In genomic region chr2:31998731-31999383, GRCh38 we compare ENCODE assay signal across 1 cellular context.
TF ChIP-seq lines count a peak whose summit lies in the region.

No MANE protein-coding gene starts in this region.

TF ChIP-seq in WTC11, 78 proteins besides CTCF, POLR2A, EP300 and RAD21 (continued from another document):
- TF ChIP-seq, protein P1, sequence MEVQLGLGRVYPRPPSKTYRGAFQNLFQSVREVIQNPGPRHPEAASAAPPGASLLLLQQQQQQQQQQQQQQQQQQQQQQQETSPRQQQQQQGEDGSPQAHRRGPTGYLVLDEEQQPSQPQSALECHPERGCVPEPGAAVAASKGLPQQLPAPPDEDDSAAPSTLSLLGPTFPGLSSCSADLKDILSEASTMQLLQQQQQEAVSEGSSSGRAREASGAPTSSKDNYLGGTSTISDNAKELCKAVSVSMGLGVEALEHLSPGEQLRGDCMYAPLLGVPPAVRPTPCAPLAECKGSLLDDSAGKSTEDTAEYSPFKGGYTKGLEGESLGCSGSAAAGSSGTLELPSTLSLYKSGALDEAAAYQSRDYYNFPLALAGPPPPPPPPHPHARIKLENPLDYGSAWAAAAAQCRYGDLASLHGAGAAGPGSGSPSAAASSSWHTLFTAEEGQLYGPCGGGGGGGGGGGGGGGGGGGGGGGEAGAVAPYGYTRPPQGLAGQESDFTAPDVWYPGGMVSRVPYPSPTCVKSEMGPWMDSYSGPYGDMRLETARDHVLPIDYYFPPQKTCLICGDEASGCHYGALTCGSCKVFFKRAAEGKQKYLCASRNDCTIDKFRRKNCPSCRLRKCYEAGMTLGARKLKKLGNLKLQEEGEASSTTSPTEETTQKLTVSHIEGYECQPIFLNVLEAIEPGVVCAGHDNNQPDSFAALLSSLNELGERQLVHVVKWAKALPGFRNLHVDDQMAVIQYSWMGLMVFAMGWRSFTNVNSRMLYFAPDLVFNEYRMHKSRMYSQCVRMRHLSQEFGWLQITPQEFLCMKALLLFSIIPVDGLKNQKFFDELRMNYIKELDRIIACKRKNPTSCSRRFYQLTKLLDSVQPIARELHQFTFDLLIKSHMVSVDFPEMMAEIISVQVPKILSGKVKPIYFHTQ (CRISPR knock-in tag; IDR thresholded peaks at IDR 0.05), result no peak
- TF ChIP-seq ZNF219 (CRISPR knock-in tag; IDR thresholded peaks at IDR 0.05; ENCODE audit: borderline replicate concordance) (no peak), PRDM15 (CRISPR knock-in tag; IDR thresholded peaks at IDR 0.05) (no peak), ZBTB43 (CRISPR knock-in tag; IDR thresholded peaks at IDR 0.05) (no peak), JAZF1 (CRISPR knock-in tag; IDR thresholded peaks at IDR 0.05) (no peak), ZNF423 (CRISPR knock-in tag; IDR thresholded peaks at IDR 0.05) (no peak), ESRRA (CRISPR knock-in tag; IDR thresholded peaks at IDR 0.05; ENCODE audit: borderline replicate concordance) (no peak), GRHL2 (CRISPR knock-in tag; IDR thresholded peaks at IDR 0.05; ENCODE audit: insufficient replicate concordance, severe bottlenecking) (no peak), ZNF396 (CRISPR knock-in tag; IDR thresholded peaks at IDR 0.05; ENCODE audit: borderline replicate concordance) (no peak), ATF3 (CRISPR knock-in tag; conservative IDR thresholded peaks at IDR 0.05) (no peak)
- TF ChIP-seq, protein P2, sequence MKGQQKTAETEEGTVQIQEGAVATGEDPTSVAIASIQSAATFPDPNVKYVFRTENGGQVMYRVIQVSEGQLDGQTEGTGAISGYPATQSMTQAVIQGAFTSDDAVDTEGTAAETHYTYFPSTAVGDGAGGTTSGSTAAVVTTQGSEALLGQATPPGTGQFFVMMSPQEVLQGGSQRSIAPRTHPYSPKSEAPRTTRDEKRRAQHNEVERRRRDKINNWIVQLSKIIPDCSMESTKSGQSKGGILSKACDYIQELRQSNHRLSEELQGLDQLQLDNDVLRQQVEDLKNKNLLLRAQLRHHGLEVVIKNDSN (CRISPR knock-in tag; IDR thresholded peaks at IDR 0.05), result no peak
- TF ChIP-seq, protein P3, sequence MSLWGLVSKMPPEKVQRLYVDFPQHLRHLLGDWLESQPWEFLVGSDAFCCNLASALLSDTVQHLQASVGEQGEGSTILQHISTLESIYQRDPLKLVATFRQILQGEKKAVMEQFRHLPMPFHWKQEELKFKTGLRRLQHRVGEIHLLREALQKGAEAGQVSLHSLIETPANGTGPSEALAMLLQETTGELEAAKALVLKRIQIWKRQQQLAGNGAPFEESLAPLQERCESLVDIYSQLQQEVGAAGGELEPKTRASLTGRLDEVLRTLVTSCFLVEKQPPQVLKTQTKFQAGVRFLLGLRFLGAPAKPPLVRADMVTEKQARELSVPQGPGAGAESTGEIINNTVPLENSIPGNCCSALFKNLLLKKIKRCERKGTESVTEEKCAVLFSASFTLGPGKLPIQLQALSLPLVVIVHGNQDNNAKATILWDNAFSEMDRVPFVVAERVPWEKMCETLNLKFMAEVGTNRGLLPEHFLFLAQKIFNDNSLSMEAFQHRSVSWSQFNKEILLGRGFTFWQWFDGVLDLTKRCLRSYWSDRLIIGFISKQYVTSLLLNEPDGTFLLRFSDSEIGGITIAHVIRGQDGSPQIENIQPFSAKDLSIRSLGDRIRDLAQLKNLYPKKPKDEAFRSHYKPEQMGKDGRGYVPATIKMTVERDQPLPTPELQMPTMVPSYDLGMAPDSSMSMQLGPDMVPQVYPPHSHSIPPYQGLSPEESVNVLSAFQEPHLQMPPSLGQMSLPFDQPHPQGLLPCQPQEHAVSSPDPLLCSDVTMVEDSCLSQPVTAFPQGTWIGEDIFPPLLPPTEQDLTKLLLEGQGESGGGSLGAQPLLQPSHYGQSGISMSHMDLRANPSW (CRISPR knock-in tag; conservative IDR thresholded peaks at IDR 0.05; ENCODE audit: low read depth), result no peak
- TF ChIP-seq, protein P4, sequence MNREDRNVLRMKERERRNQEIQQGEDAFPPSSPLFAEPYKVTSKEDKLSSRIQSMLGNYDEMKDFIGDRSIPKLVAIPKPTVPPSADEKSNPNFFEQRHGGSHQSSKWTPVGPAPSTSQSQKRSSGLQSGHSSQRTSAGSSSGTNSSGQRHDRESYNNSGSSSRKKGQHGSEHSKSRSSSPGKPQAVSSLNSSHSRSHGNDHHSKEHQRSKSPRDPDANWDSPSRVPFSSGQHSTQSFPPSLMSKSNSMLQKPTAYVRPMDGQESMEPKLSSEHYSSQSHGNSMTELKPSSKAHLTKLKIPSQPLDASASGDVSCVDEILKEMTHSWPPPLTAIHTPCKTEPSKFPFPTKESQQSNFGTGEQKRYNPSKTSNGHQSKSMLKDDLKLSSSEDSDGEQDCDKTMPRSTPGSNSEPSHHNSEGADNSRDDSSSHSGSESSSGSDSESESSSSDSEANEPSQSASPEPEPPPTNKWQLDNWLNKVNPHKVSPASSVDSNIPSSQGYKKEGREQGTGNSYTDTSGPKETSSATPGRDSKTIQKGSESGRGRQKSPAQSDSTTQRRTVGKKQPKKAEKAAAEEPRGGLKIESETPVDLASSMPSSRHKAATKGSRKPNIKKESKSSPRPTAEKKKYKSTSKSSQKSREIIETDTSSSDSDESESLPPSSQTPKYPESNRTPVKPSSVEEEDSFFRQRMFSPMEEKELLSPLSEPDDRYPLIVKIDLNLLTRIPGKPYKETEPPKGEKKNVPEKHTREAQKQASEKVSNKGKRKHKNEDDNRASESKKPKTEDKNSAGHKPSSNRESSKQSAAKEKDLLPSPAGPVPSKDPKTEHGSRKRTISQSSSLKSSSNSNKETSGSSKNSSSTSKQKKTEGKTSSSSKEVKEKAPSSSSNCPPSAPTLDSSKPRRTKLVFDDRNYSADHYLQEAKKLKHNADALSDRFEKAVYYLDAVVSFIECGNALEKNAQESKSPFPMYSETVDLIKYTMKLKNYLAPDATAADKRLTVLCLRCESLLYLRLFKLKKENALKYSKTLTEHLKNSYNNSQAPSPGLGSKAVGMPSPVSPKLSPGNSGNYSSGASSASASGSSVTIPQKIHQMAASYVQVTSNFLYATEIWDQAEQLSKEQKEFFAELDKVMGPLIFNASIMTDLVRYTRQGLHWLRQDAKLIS (CRISPR knock-in tag; IDR thresholded peaks at IDR 0.05; ENCODE audit: borderline replicate concordance), result no peak
- TF ChIP-seq, protein P5, sequence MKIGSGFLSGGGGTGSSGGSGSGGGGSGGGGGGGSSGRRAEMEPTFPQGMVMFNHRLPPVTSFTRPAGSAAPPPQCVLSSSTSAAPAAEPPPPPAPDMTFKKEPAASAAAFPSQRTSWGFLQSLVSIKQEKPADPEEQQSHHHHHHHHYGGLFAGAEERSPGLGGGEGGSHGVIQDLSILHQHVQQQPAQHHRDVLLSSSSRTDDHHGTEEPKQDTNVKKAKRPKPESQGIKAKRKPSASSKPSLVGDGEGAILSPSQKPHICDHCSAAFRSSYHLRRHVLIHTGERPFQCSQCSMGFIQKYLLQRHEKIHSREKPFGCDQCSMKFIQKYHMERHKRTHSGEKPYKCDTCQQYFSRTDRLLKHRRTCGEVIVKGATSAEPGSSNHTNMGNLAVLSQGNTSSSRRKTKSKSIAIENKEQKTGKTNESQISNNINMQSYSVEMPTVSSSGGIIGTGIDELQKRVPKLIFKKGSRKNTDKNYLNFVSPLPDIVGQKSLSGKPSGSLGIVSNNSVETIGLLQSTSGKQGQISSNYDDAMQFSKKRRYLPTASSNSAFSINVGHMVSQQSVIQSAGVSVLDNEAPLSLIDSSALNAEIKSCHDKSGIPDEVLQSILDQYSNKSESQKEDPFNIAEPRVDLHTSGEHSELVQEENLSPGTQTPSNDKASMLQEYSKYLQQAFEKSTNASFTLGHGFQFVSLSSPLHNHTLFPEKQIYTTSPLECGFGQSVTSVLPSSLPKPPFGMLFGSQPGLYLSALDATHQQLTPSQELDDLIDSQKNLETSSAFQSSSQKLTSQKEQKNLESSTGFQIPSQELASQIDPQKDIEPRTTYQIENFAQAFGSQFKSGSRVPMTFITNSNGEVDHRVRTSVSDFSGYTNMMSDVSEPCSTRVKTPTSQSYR (CRISPR knock-in tag; IDR thresholded peaks at IDR 0.05), result no peak
